In genomic region chr2:208072250-208072892, GRCh38 we compare ENCODE assay signal across 8 cellular contexts. TPM values are rescaled to one million over a fixed set of nuclear protein-coding genes. Genes with fewer than 3 reads are reported as not detected.
DNase-seq lines count a peak whose midpoint lies in the region; ATAC-seq and TF ChIP-seq lines count a peak whose summit lies in the region.

No MANE protein-coding gene starts in this region.

- intact Hi-C loops in prostate gland (cut with DNase I) = loop anchor here (5.0 kb wide), 1 partner anchor 325 kb away; no protein-coding TSS in a partner anchor

- 24% methylated on average over 9 of the region's 9 CpGs for WGBS in prostate gland

- TF ChIP-seq POLR2A in prostate gland (IDR thresholded peaks at IDR 0.05) = no peak

- H3K9me3 ChIP-seq in SJCRH30 (replicated peaks) = no peaks in the 10 kb centered on the region
- no peaks in the 10 kb centered on the region for H3K9me3 ChIP-seq in prostate gland

- no peak overlapping the region for H3K27ac ChIP-seq in SJCRH30
- H3K27ac ChIP-seq in prostate gland = no peak overlapping the region

- H3K4me1 ChIP-seq in SJCRH30 = no peaks in the 10 kb centered on the region
- no peaks in the 10 kb centered on the region for H3K4me1 ChIP-seq in prostate gland (replicated peaks)

- H3K4me3 ChIP-seq in SJCRH30 (no peak overlapping the region), prostate gland (no peak overlapping the region)

- peak; percentile 70 for ATAC-seq in GM21717 (IDR thresholded peaks at IDR 0.05; ENCODE audit: unreplicated experiment)
- ATAC-seq in HG02970 (IDR thresholded peaks at IDR 0.05; ENCODE audit: low FRiP score, unreplicated experiment) = no peak

- DNase-seq in EH (ENCODE audit: low read depth) (peak; percentile 72), Kasumi-1 (lab: John Stamatoyannopoulos, UW) (peak; percentile 22 to 60), SJCRH30 (peak; percentile 52 to 81), glomerular visceral epithelial cell (ENCODE audit: extremely low spot score) (peak; percentile 78), prostate gland (ENCODE audit: low spot score) (peak; percentile 63)
- DNase-seq in activated naive CD4-positive, alpha-beta T cell treated with Interleukin-2 at 50 U/mL for 16 hours = peak; percentile 50

- TF ChIP-seq CTCF in prostate gland (IDR thresholded peaks at IDR 0.05) = peak; percentile 43 to 69 (median 62)

- no peaks in the 10 kb centered on the region for H3K27me3 ChIP-seq in SJCRH30
- no peaks in the 10 kb centered on the region for H3K27me3 ChIP-seq in prostate gland (replicated peaks; ENCODE audit: insufficient read depth)

- H3K36me3 ChIP-seq in SJCRH30 (no peaks in the 10 kb centered on the region), prostate gland (no peaks in the 10 kb centered on the region)

RNA-seq across cellular contexts. Expression of gene PLEKHM3, which starts 47.0 kb away (rescaled TPM):
- total RNA-seq in SJCRH30 (2014; rRNA removed; shearing (Covaris generic)) = 5.1 and 6.1 TPM in 2 replicates
- total RNA-seq in prostate gland = 10 to 100 TPM; 17.0 to 28.6 TPM

RNA-seq across cellular contexts. Expression of gene CRYGD, which starts 52.0 kb away (rescaled TPM):
- total RNA-seq in SJCRH30 (2014; rRNA removed; shearing (Covaris generic)) = not detected in 2 replicates
- total RNA-seq in prostate gland = not detected

RNA-seq across cellular contexts. Expression of gene CRYGC, which starts 57.3 kb away (rescaled TPM):
- total RNA-seq in SJCRH30 (2014; rRNA removed; shearing (Covaris generic)) = not detected in 2 replicates
- 1 to 10 TPM in 1 of 2 donors, not detected in 1; 1.3 TPM for total RNA-seq in prostate gland
